In the genomic region with DNA sequence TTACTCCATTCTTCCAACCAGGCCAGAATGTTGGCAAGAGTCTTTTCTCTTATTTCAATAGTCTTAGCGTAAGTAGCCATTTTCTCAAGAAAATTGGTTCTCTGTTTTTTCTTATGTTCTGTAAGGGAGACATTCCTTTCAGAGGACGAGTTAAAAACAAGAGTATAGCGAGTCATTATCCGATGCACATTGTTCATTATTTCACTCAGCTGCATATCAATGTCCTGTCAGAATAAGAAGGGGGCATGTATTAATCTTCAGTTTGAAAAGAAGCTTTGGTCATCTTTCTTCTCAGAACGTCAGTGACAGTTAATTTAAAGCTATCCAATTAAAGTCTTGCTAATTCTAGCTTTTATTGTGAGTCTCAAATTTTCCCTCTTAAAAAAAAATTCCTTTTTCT, we compare ENCODE assay signal across 23 cellular contexts.
"Had no signal": no experiment of that assay in that cellular context is flagged by ENCODE, and none has a peak within 500 bp of the region (broad histone marks: within the 10 kb centered on the region; RNA-seq: fewer than 3 reads in every experiment).

No MANE protein-coding gene starts in this region.

- DNase-seq: natural killer cell; occipital lobe; ovary; psoas muscle; right cardiac atrium; right lobe of liver; sigmoid colon; small intestine; stimulated activated CD4-positive, alpha-beta T cell treated with anti-CD3 and anti-CD28 coated beads, Interleukin-15, amount 100 ng/mL, for 24 hours; stimulated activated CD4-positive, alpha-beta T cell treated with anti-CD3 and anti-CD28 coated beads, Interleukin-2, amount 100 ng/mL, for 24 hours; stimulated activated CD4-positive, alpha-beta T cell treated with anti-CD3 and anti-CD28 coated beads, Interleukin-2, amount 100 ng/mL, for 48 hours; stimulated activated CD4-positive, alpha-beta T cell treated with anti-CD3 and anti-CD28 coated beads, Interleukin-4, amount 100 ng/mL, for 24 hours; stimulated activated naive B cell treated with anti-CD40 and anti-IgM and Interleukin-4, amounts not matched to agents 10 μg/mL and 1 μg/mL and 100 μg/mL, for 72 hours; stimulated activated naive CD4-positive, alpha-beta T cell treated with Interleukin-2 at 50 U/mL for 16 hours; stomach; thyroid gland; upper lobe of left lung had no signal

- ATAC-seq: natural killer cell; psoas muscle; right cardiac atrium; right lobe of liver; stimulated activated effector memory CD8-positive, alpha-beta T cell treated with anti-CD3 and anti-CD28 coated beads, Interleukin-12 subunit alpha, Interleukin-12 subunit beta, amount 100 ng/mL, for 72 hours; stimulated activated naive B cell treated with anti-CD40 and anti-IgM and Interleukin-4, amounts not matched to agents 10 μg/mL and 1 μg/mL and 100 μg/mL, for 72 hours had no signal

- H3K27me3 ChIP-seq: neural progenitor cell, ovary, right lobe of liver, sigmoid colon, stomach, thyroid gland, tibial nerve, upper lobe of left lung, vagina had no signal

- H3K36me3 ChIP-seq: neural progenitor cell, ovary, right lobe of liver, sigmoid colon, stomach, thoracic aorta, thyroid gland, tibial nerve, upper lobe of left lung, vagina had no signal

- H2AFZ ChIP-seq: neural progenitor cell, parathyroid adenoma had no signal

- H3K4me1 ChIP-seq: parathyroid adenoma, right lobe of liver, sigmoid colon, stomach, thyroid gland, tibial nerve, upper lobe of left lung, vagina had no signal

- H3K4me3 ChIP-seq: neural progenitor cell, ovary, psoas muscle, right lobe of liver, sigmoid colon, stomach, thoracic aorta, thyroid gland, tibial nerve, upper lobe of left lung, vagina had no signal

- H3K9me3 ChIP-seq: ovary, psoas muscle, right lobe of liver, sigmoid colon, stomach, thoracic aorta, thyroid gland, tibial nerve, upper lobe of left lung, vagina had no signal
